19 cellular contexts compared by ENCODE assay signal in genomic region chr2:28955492-28955891, GRCh38. TPM values are rescaled to one million over a fixed set of nuclear protein-coding genes. Genes with fewer than 3 reads are reported as not detected.
"Had no signal": no experiment of that assay in that cellular context is flagged by ENCODE, and none has a peak within 500 bp of the region (broad histone marks: within the 10 kb centered on the region; RNA-seq: fewer than 3 reads in every experiment).

No MANE protein-coding gene starts in this region.

- DNase-seq: activated B cell treated with CpG ODN at 0.5 μM for 24 hours; activated CD4-positive, alpha-beta T cell treated with anti-CD3 and anti-CD28 coated beads for 48 hours; activated CD8-positive, alpha-beta memory T cell treated with anti-CD3 and anti-CD28 coated beads, Interleukin-2, amount 50 U/mL, for 4 hours; activated CD8-positive, alpha-beta T cell treated with anti-CD3 and anti-CD28 coated beads, Interleukin-2, amount 10 ng/mL, durations not matched to agents 7 days and 5 days; activated effector memory CD4-positive, alpha-beta T cell treated with anti-CD3 and anti-CD28 coated beads, Interleukin-2, amount 50 U/mL, for 16 hours; activated T-cell treated with anti-CD3 and anti-CD28 coated beads, Interleukin-2, amount 50 U/mL, for 48 hours; adrenal gland; hippocampal formation; lower lobe of right lung; midbrain; stimulated activated CD4-positive, alpha-beta T cell treated with anti-CD3 and anti-CD28 coated beads, Interleukin-12 subunit alpha, Interleukin-12 subunit beta, amount 100 ng/mL, for 4 hours; stimulated activated CD4-positive, alpha-beta T cell treated with anti-CD3 and anti-CD28 coated beads, Interleukin-2, amount 100 ng/mL, for 24 hours; stomach; T-helper 17 cell had no signal

- ATAC-seq: esophagus mucosa, lower lobe of right lung had no signal

- FAIRE-seq: TTC549 had no signal

- H3K27me3 ChIP-seq: adrenal gland, stomach had no signal

- H3K36me3 ChIP-seq: adrenal gland, lower lobe of right lung, stomach, thoracic aorta had no signal

- H3K4me3 Mint-ChIP-seq: activated B cell treated with CpG ODN at 0.5 μM for 24 hours; activated CD8-positive, alpha-beta T cell treated with anti-CD3 and anti-CD28 coated beads, Interleukin-2, amount 10 ng/mL, durations not matched to agents 7 days and 5 days; activated naive CD4-positive, alpha-beta T cell treated with anti-CD3 and anti-CD28 coated beads, Interleukin-2, amount 50 U/mL, for 24 hours; T-helper 17 cell had no signal

- H3K27ac ChIP-seq: adrenal gland, lower lobe of right lung, parathyroid adenoma, stomach, thoracic aorta had no signal

- H3K36me3 Mint-ChIP-seq: activated naive CD4-positive, alpha-beta T cell treated with anti-CD3 and anti-CD28 coated beads, Interleukin-2, amount 50 U/mL, for 24 hours had no signal

- H3K27ac Mint-ChIP-seq: activated B cell treated with CpG ODN at 0.5 μM for 24 hours; activated CD8-positive, alpha-beta T cell treated with anti-CD3 and anti-CD28 coated beads, Interleukin-2, amount 10 ng/mL, durations not matched to agents 7 days and 5 days; activated naive CD4-positive, alpha-beta T cell treated with anti-CD3 and anti-CD28 coated beads, Interleukin-2, amount 50 U/mL, for 24 hours; T-helper 17 cell had no signal

- H3K9ac ChIP-seq: parathyroid adenoma had no signal

- H3K9me3 Mint-ChIP-seq: activated B cell treated with CpG ODN at 0.5 μM for 24 hours; activated naive CD4-positive, alpha-beta T cell treated with anti-CD3 and anti-CD28 coated beads, Interleukin-2, amount 50 U/mL, for 24 hours had no signal

- H3K9me3 ChIP-seq: adrenal gland, lower lobe of right lung, stomach, thoracic aorta had no signal

- H3K4me3 ChIP-seq: adrenal gland, lower lobe of right lung, stomach, thoracic aorta had no signal

- H3K4me1 Mint-ChIP-seq: activated B cell treated with CpG ODN at 0.5 μM for 24 hours; activated naive CD4-positive, alpha-beta T cell treated with anti-CD3 and anti-CD28 coated beads, Interleukin-2, amount 50 U/mL, for 24 hours had no signal

- H3K27me3 Mint-ChIP-seq: activated naive CD4-positive, alpha-beta T cell treated with anti-CD3 and anti-CD28 coated beads, Interleukin-2, amount 50 U/mL, for 24 hours; T-helper 17 cell had no signal

- H2AFZ ChIP-seq: parathyroid adenoma had no signal

- H3K79me2 ChIP-seq: parathyroid adenoma had no signal

- H3K4me1 ChIP-seq: parathyroid adenoma had no signal

RNA-seq across cellular contexts. Expression of gene TOGARAM2, which starts 25.6 kb away (rescaled TPM):
- total RNA-seq: activated B cell treated with CpG ODN at 0.5 μM for 24 hours had no signal
